ENCODE assay signal across 8 cellular contexts in genomic region chr3:48685603-48686511, GRCh38. TPM values are rescaled to one million over a fixed set of nuclear protein-coding genes. Genes with fewer than 3 reads are reported as not detected.
DNase-seq lines count a peak whose midpoint lies in the region.

Gene NCKIPSD, minus strand, starts transcription at chr3:48685915. Its CDS starts 108 bp downstream, at chr3:48685807.

- no peaks in the 10 kb centered on the region for H3K9me3 ChIP-seq in SK-N-MC (ENCODE audit: low read depth, low read length)

- H3K27ac Mint-ChIP-seq in activated naive CD4-positive, alpha-beta T cell treated with anti-CD3 and anti-CD28 coated beads for 36 hours, result peak within 1 kb of the TSS; percentile 73

- peak within 1 kb of the TSS; percentile 83 for H3K4me3 Mint-ChIP-seq in activated naive CD4-positive, alpha-beta T cell treated with anti-CD3 and anti-CD28 coated beads for 36 hours

- DNase-seq in GM03348 (ENCODE audit: low spot score) (peak; percentile 98), H4 (ENCODE audit: low spot score) (peak; percentile 33), LoVo (ENCODE audit: low spot score) (peak; percentile 91), SK-N-MC (ENCODE audit: low read depth, low spot score) (no peak), germinal center (ENCODE audit: low spot score) (peak; percentile 97), occipital lobe (lab: John Stamatoyannopoulos, UW) (peak; percentile 75)
- DNase-seq in activated naive CD4-positive, alpha-beta T cell treated with anti-CD3 and anti-CD28 coated beads for 36 hours, result peak; percentile 91

- H3K4me3 ChIP-seq in SK-N-MC, result peak within 1 kb of the TSS; percentile 81

- peaks cover 25% of the 10 kb centered on the region for H3K4me1 Mint-ChIP-seq in activated naive CD4-positive, alpha-beta T cell treated with anti-CD3 and anti-CD28 coated beads for 36 hours (ENCODE audit: low read depth)

- CTCF ChIA-PET in activated naive CD4-positive, alpha-beta T cell treated with anti-CD3 and anti-CD28 coated beads for 36 hours (lab: Charles Lee), result interaction anchor here (0.6 to 1.8 kb wide), 12 partner anchors 11 to 285 kb away, joined by 3 to 11 read pairs (median 4); partner anchors contain the start of gene SLC26A6

- H3K9ac ChIP-seq in SK-N-MC (ENCODE audit: insufficient read length), result peak within 1 kb of the TSS; percentile 78

- H3K36me3 Mint-ChIP-seq in activated naive CD4-positive, alpha-beta T cell treated with anti-CD3 and anti-CD28 coated beads for 36 hours (ENCODE audit: low read depth), result peaks cover 13% of the 10 kb centered on the region

- H3K9me3 Mint-ChIP-seq in activated naive CD4-positive, alpha-beta T cell treated with anti-CD3 and anti-CD28 coated beads for 36 hours, result no peaks in the 10 kb centered on the region

- H3K27me3 Mint-ChIP-seq in activated naive CD4-positive, alpha-beta T cell treated with anti-CD3 and anti-CD28 coated beads for 36 hours (ENCODE audit: low read depth), result no peaks in the 10 kb centered on the region

- H3K27ac ChIP-seq in SK-N-MC, result no peak within 1 kb of the TSS
- peak within 1 kb of the TSS; percentile 40 for H3K27ac ChIP-seq in temporal lobe (ENCODE audit: low read depth, low read length)

- peaks cover 18% of the 10 kb centered on the region; the same call in 1 of the 2 replicates for H3K36me3 ChIP-seq in SK-N-MC (ENCODE audit: insufficient read depth, low read length)

- intact Hi-C loops in activated naive CD4-positive, alpha-beta T cell treated with anti-CD3 and anti-CD28 coated beads for 36 hours (cut with micrococcal nuclease), result loop anchor here (1.0 to 2.0 kb wide), 7 partner anchors 25 to 285 kb away; partner anchors contain the start of genes IP6K2, SLC26A6 and UQCRC1

RNA-seq across cellular contexts. Expression of gene NCKIPSD, which starts in this region (rescaled TPM):
- 8.8 and 21.1 TPM in 2 replicates for total RNA-seq in H4 (2014; rRNA removed; shearing (Covaris generic))
- 10 to 100 TPM; 27.3 to 28.7 TPM for total RNA-seq in activated naive CD4-positive, alpha-beta T cell treated with anti-CD3 and anti-CD28 coated beads for 36 hours
- 8.4 TPM for total RNA-seq in occipital lobe
- 5.2 TPM for total RNA-seq in temporal lobe
